ENCODE assay signal across 16 cellular contexts in genomic region chr18:10259934-10260333, GRCh38.
A peak's percentile ranks its signal among the peaks of the same experiment; 100 is the strongest.
DNase-seq lines count a peak whose midpoint lies in the region; ATAC-seq, FAIRE-seq and TF ChIP-seq lines count a peak whose summit lies in the region.
"Had no signal": no experiment of that assay in that cellular context is flagged by ENCODE, and none has a peak within 500 bp of the region (broad histone marks: within the 10 kb centered on the region; RNA-seq: fewer than 3 reads in every experiment).

No MANE protein-coding gene starts in this region.

- no peak overlapping the region for H3K9ac ChIP-seq in mammary epithelial cell (ENCODE audit: insufficient read depth, low read length)

- dilution Hi-C loops in mammary epithelial cell (cut with HindIII; ENCODE audit: low sequenced_read_pairs), result no loop called here

- CTCF ChIA-PET in mammary epithelial cell (lab: Charles Lee; ENCODE audit: low non-redundant PET), result no interaction called here

- DNase-seq in DMS53 (lab: John Stamatoyannopoulos, UW) (peak; percentile 73), NCI-H69 (lab: John Stamatoyannopoulos, UW) (peak; percentile 64), mammary epithelial cell (peak; percentile 20), pancreas (no peak), RKO (ENCODE audit: low spot score) (no peak), ecto neural progenitor cell (ENCODE audit: low spot score) (no peak)
- DNase-seq: ACHN, BE2C, DMS 273 treated with DMSO at 0.1 percent for 48 hours, H7, NCI-H146, NCI-H2227 treated with DMSO at 0.1 percent for 48 hours, NCI-H774, SJCRH30 had no signal

- H3K4me3 ChIP-seq in mammary epithelial cell (replicated peaks in 1 of 3; ENCODE audit: insufficient read depth in 1 of 3, low read depth in 2 of 3, low read length in 3 of 3) (no peak overlapping the region), pancreas (no peak overlapping the region)
- H3K4me3 ChIP-seq: SJCRH30 had no signal

- H3K4me1 ChIP-seq in mammary epithelial cell (ENCODE audit: insufficient read depth, low read length), result no peaks in the 10 kb centered on the region
- peaks cover 6 to 19% (median 11%) of the 10 kb centered on the region in 3 donors for H3K4me1 ChIP-seq in pancreas
- H3K4me1 ChIP-seq: BE2C, SJCRH30 had no signal

- no peak overlapping the region for H2AFZ ChIP-seq in mammary epithelial cell (ENCODE audit: low read depth, low read length)

- H3K9me3 ChIP-seq in mammary epithelial cell (replicated peaks; ENCODE audit: insufficient read depth, low read length), result no peaks in the 10 kb centered on the region
- H3K9me3 ChIP-seq in pancreas, result no peaks in the 10 kb centered on the region
- H3K9me3 ChIP-seq: BE2C, SJCRH30 had no signal

- H3K79me2 ChIP-seq in mammary epithelial cell (ENCODE audit: insufficient read depth, low read length), result no peaks in the 10 kb centered on the region

- BruUV-seq in mammary epithelial cell (replicated peaks; lab: Mats Ljungman, UMichigan), result no TSS peak

- H3K4me2 ChIP-seq in mammary epithelial cell (ENCODE audit: insufficient read depth, low read depth, low read length), result no peak overlapping the region

- no peak for FAIRE-seq in pancreas (lab: Jason Lieb, UNC)
- FAIRE-seq: RCC 7860 had no signal

- TF ChIP-seq CTCF in mammary epithelial cell (conservative IDR thresholded peaks at IDR 0.05 in 1 of 2, IDR thresholded peaks at IDR 0.05 in 1 of 2; ENCODE audit: extremely low read depth in 1 of 2, insufficient read depth in 1 of 2, low read depth in 1 of 2, low read length in 2 of 2) (no peak), pancreas (IDR thresholded peaks at IDR 0.05) (no peak)

- H3K27me3 ChIP-seq in mammary epithelial cell (ENCODE audit: insufficient read depth, low read length), result no peaks in the 10 kb centered on the region
- no peaks in the 10 kb centered on the region for H3K27me3 ChIP-seq in pancreas
- H3K27me3 ChIP-seq: BE2C, SJCRH30 had no signal

- H4K20me1 ChIP-seq in mammary epithelial cell (ENCODE audit: insufficient read depth, low read length), result no peaks in the 10 kb centered on the region

- H3K27ac ChIP-seq in mammary epithelial cell (ENCODE audit: insufficient read depth, low read depth, low read length) (no peak overlapping the region), pancreas (peak overlapping the region in 2 of 4 donors; percentile 18 to 50)
- H3K27ac ChIP-seq: SJCRH30 had no signal

- ATAC-seq in pancreas, result peak in 3 of 4 donors; percentile 23 to 64 (median 29)
- ATAC-seq in HG02798 (IDR thresholded peaks at IDR 0.05; ENCODE audit: poor library complexity, unreplicated experiment), result no peak

- H3K36me3 ChIP-seq in mammary epithelial cell (ENCODE audit: insufficient read depth, low read length) (no peaks in the 10 kb centered on the region), pancreas (no peaks in the 10 kb centered on the region)
- H3K36me3 ChIP-seq: BE2C, SJCRH30 had no signal

- in situ Hi-C loops in mammary epithelial cell (cut with MboI; ENCODE audit: low sequenced_read_pairs in 2 of 2), result no loop called here

- WGBS in mammary epithelial cell (ENCODE audit: low coverage, missing lambda C conversion rate), result 51% methylated on average over 3 of the region's 3 CpGs
- WGBS in pancreas, 2 donors, result 37 to 38% methylated on average over 3 of the region's 3 CpGs

- intact Hi-C loops in mammary epithelial cell (cut with micrococcal nuclease) (no loop called here), pancreas (cut with DNase I) (no loop called here)

Comparison
In these comparisons a context has a peak if more than half of its experiments do, and no peak if none do; other contexts are left out.
1. DNase-seq: peak in DMS53 (single experiment), NCI-H69 (single experiment) and mammary epithelial cell (single experiment); none in pancreas (0 of 6), RKO (single experiment) and ecto neural progenitor cell (single experiment).